Comparison of ENCODE assay signal across 34 cellular contexts in the genomic region with DNA sequence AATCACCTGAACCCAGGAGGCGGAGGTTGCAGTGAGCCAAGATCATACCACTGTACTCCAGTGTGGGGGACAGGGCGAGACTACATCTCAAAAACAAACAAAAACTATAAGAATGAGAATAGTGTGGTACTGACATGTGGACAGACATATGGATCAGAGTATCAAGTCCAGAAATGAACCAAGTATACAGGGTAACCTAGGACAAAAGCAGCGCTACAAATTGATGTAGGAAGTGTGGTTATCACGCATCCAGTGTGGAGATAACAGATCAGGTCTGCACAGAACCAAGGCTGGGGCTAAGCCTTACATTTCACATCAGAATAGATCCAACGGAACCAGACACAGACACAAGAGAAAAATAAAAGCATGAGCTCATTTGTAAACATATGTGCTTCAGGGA. TPM values are rescaled to one million over a fixed set of nuclear protein-coding genes. Genes with fewer than 3 reads are reported as not detected.
"Had no signal": no experiment of that assay in that cellular context is flagged by ENCODE, and none has a peak within 500 bp of the region (broad histone marks: within the 10 kb centered on the region; RNA-seq: fewer than 3 reads in every experiment).

No MANE protein-coding gene starts in this region.

- H3K4me1 ChIP-seq: ascending aorta had no signal

- H3K27ac Mint-ChIP-seq: activated B cell treated with CpG ODN at 0.5 μM for 24 hours; activated CD4-positive, alpha-beta memory T cell treated with anti-CD3 and anti-CD28 coated beads for 36 hours had no signal

- H3K9me3 ChIP-seq: ascending aorta had no signal

- DNase-seq: activated B cell treated with CpG ODN at 0.5 μM for 24 hours; activated CD4-positive, alpha-beta memory T cell treated with anti-CD3 and anti-CD28 coated beads for 36 hours; activated CD4-positive, alpha-beta T cell treated with anti-CD3 and anti-CD28 coated beads for 4 hours; activated CD4-positive, alpha-beta T cell treated with anti-CD3 and anti-CD28 coated beads, Interleukin-2, amount 50 U/mL, for 1 hour; activated CD4-positive, CD25-positive, alpha-beta regulatory T cell treated with anti-CD3 and anti-CD28 coated beads, Interleukin-2, amount 50 U/mL, for 72 hours; activated CD8-positive, alpha-beta memory T cell treated with anti-CD3 and anti-CD28 coated beads, Interleukin-2, amount 50 U/mL, for 4 hours; activated gamma-delta T cell treated with Interleukin-2 at 50 U/mL for 16 hours; activated T-cell treated with anti-CD3 and anti-CD28 coated beads for 4 hours; activated T-cell treated with anti-CD3 and anti-CD28 coated beads, Interleukin-2, amount 50 U/mL, for 48 hours; amniotic stem cell; NCI-H1092 treated with DMSO at 0.1 percent for 48 hours; NCI-H1417; NCI-H146; NCI-H187; NCI-H2029 treated with DMSO at 0.1 percent for 48 hours; NCI-H2107; NCI-H2171; NCI-H510A; NCI-H526; NCI-H748 treated with DMSO at 0.1 percent for 48 hours; NK-92 treated with Interleukin-12 subunit alpha and Interleukin-12 subunit beta, amount 100 ng/mL, for 24 hours; PC-9; SIG-M5; T-cell; T-helper 2 cell; T-helper 9 cell had no signal

- H2AFZ ChIP-seq: PC-9 had no signal

- H3K4me3 ChIP-seq: ascending aorta, cardiac muscle cell, PC-9 had no signal

- H3K4me2 ChIP-seq: PC-9 had no signal

- H3K27ac ChIP-seq: ascending aorta, cardiac muscle cell, PC-9, RWPE1, VCaP had no signal

- H3K9me3 Mint-ChIP-seq: activated B cell treated with CpG ODN at 0.5 μM for 24 hours; activated CD4-positive, alpha-beta memory T cell treated with anti-CD3 and anti-CD28 coated beads for 36 hours; activated naive CD4-positive, alpha-beta T cell treated with anti-CD3 and anti-CD28 coated beads, Interleukin-2, amount 50 U/mL, for 72 hours; T-cell had no signal

- H3K27me3 ChIP-seq: ascending aorta, cardiac muscle cell had no signal

- H3K4me3 Mint-ChIP-seq: activated B cell treated with CpG ODN at 0.5 μM for 24 hours; activated CD4-positive, alpha-beta memory T cell treated with anti-CD3 and anti-CD28 coated beads for 36 hours; T-cell had no signal

- ATAC-seq: activated naive CD4-positive, alpha-beta T cell treated with anti-CD3 and anti-CD28 coated beads, Interleukin-2, amount 50 U/mL, for 72 hours; Right ventricle myocardium inferior; SK-N-SH treated with all-trans-retinoic acid at 6 μM for 48 hours; T-cell had no signal

- H3K27me3 Mint-ChIP-seq: activated B cell treated with CpG ODN at 0.5 μM for 24 hours; activated CD4-positive, alpha-beta memory T cell treated with anti-CD3 and anti-CD28 coated beads for 36 hours; T-cell had no signal

- FAIRE-seq: RCC 7860 had no signal

RNA-seq across cellular contexts. Expression of a gene that starts 23.0 kb away (rescaled TPM):
- total RNA-seq: ascending aorta had no signal
